ENCODE assay signal across 8 cellular contexts in genomic region chr11:18012906-18013781, GRCh38. TPM values are rescaled to one million over a fixed set of nuclear protein-coding genes. Genes with fewer than 3 reads are reported as not detected.
DNase-seq lines count a peak whose midpoint lies in the region; ATAC-seq and TF ChIP-seq lines count a peak whose summit lies in the region.

TSS of gene SERGEF (minus strand) at chr11:18013047. CDS start at chr11:18013010, 37 bp downstream.

- H3K4me3 ChIP-seq in cardiac fibroblast (replicated peaks in 1 of 2; ENCODE audit: low read depth in 2 of 2, low read length in 2 of 2): peak within 1 kb of the TSS; percentile 82 to 90

- no peaks in the 10 kb centered on the region for H3K9me3 Mint-ChIP-seq in WTC11

- H3K27ac Mint-ChIP-seq in WTC11: peak within 1 kb of the TSS; percentile 99

- POLR2A ChIA-PET in WTC11 (lab: Charles Lee): interaction anchor here (0.8 kb wide), 1 partner anchor 102 kb away, joined by 4 read pairs; no protein-coding TSS in a partner anchor

- H3K4me1 Mint-ChIP-seq in WTC11: peaks cover 31% of the 10 kb centered on the region

- CTCF ChIA-PET in WTC11 (lab: Charles Lee): interaction anchor here (0.6 to 3.3 kb wide), 14 partner anchors 14 to 282 kb away, joined by 3 to 14 read pairs (median 4); partner anchors contain the start of gene SAAL1

- peak within 1 kb of the TSS; percentile 100 for H3K4me3 Mint-ChIP-seq in WTC11

- no peak for TF ChIP-seq CTCF in WTC11 (IDR thresholded peaks at IDR 0.05)
- no peak for TF ChIP-seq CTCF in cardiac fibroblast (IDR thresholded peaks at IDR 0.05; ENCODE audit: low read depth, low read length)

- DNase-seq in AG08396 (ENCODE audit: low spot score): peak; percentile 96
- peak; percentile 90 for DNase-seq in NCI-H226
- peak; percentile 94 for DNase-seq in WTC11 (ENCODE audit: low spot score)
- DNase-seq in cardiac fibroblast (ENCODE audit: low read depth in 2 of 2): peak; percentile 78 to 91
- peak; percentile 96 for DNase-seq in islet precursor cell
- peak; percentile 83 to 93 (median 86) for DNase-seq in stimulated activated CD4-positive, alpha-beta T cell treated with anti-CD3 and anti-CD28 coated beads, Interleukin-12 subunit alpha, Interleukin-12 subunit beta, amount 100 ng/mL, for 48 hours (ENCODE audit: low read depth in 2 of 3, low spot score in 1 of 3)

- H3K36me3 Mint-ChIP-seq in WTC11: no peaks in the 10 kb centered on the region

- peak; percentile 92 for ATAC-seq in GM19023 (IDR thresholded peaks at IDR 0.05; ENCODE audit: unreplicated experiment)
- ATAC-seq in HG03196 (IDR thresholded peaks at IDR 0.05; ENCODE audit: unreplicated experiment): peak; percentile 93
- ATAC-seq in WTC11: peak; percentile 94

- peaks cover 27% of the 10 kb centered on the region for H3K27me3 Mint-ChIP-seq in WTC11 (ENCODE audit: low read depth)

TF ChIP-seq in WTC11, 78 proteins besides CTCF, POLR2A, EP300 and RAD21 (continues in another document):
- TF ChIP-seq FOXP4 (CRISPR knock-in tag; IDR thresholded peaks at IDR 0.05) (0 out of 2 replicates have a peak, but pooled peaks have one; percentile 66), ZNF121 (CRISPR knock-in tag; IDR thresholded peaks at IDR 0.05) (no peak), TP53 (CRISPR knock-in tag; IDR thresholded peaks at IDR 0.05) (no peak), SMAD3 (CRISPR knock-in tag; IDR thresholded peaks at IDR 0.05; ENCODE audit: borderline replicate concordance) (no peak), ZNF232 (CRISPR knock-in tag; IDR thresholded peaks at IDR 0.05) (0 out of 2 replicates have a peak, but pooled peaks have one; percentile 31), AR (CRISPR knock-in tag; IDR thresholded peaks at IDR 0.05) (no peak), E2F5 (CRISPR knock-in tag; IDR thresholded peaks at IDR 0.05) (peak; percentile 68; the same call in 1 of the 2 replicates), CREM (CRISPR knock-in tag; IDR thresholded peaks at IDR 0.05) (peak; percentile 27; the same call in 1 of the 2 replicates), ZNF281 (CRISPR knock-in tag; IDR thresholded peaks at IDR 0.05) (0 out of 2 replicates have a peak, but pooled peaks have one; percentile 26), CREB1 (CRISPR knock-in tag; IDR thresholded peaks at IDR 0.05) (peak; percentile 18; the same call in 1 of the 2 replicates), USF2 (CRISPR knock-in tag; IDR thresholded peaks at IDR 0.05) (peak; percentile 51), AFF4 (CRISPR knock-in tag; IDR thresholded peaks at IDR 0.05; ENCODE audit: borderline replicate concordance) (0 out of 2 replicates have a peak, but pooled peaks have one; percentile 36)

RNA-seq across cellular contexts. Expression of gene SERGEF, which starts in this region (rescaled TPM):
- 35.5 to 45.2 TPM (median 45.1 TPM) in 3 replicates for total RNA-seq in WTC11 (2021)

Comparison
In these comparisons a context has a peak if more than half of its experiments do, and no peak if none do; other contexts are left out.
1. Peak in every context shown above with its lines: DNase-seq, ATAC-seq and H3K4me3 ChIP-seq.